ENCODE assay signal across 8 cellular contexts in genomic region chr18:49849331-49850217, GRCh38. TPM values are rescaled to one million over a fixed set of nuclear protein-coding genes. Genes with fewer than 3 reads are reported as not detected.
DNase-seq lines count a peak whose midpoint lies in the region; ATAC-seq, FAIRE-seq and TF ChIP-seq lines count a peak whose summit lies in the region.

No MANE protein-coding gene starts in this region.

- H3K27me3 ChIP-seq in K562 (ENCODE audit: control insufficient read depth in 2 of 2, insufficient read depth in 2 of 2, low read length in 2 of 2) = peaks cover 0 to 33% of the 10 kb centered on the region in 2 experiments; a peak in 3 of 5 replicates
- H3K27me3 ChIP-seq in lung (ENCODE audit: control insufficient read depth, insufficient read depth) = no peaks in the 10 kb centered on the region

- no peak overlapping the region for H3K4me2 ChIP-seq in K562 (ENCODE audit: insufficient read depth, low read length)

- intact Hi-C loops in K562 (cut with micrococcal nuclease) = loop anchor here (10.0 kb wide), 2 partner anchors 85 to 115 kb away; no protein-coding TSS in a partner anchor

- CTCF ChIA-PET in K562 (lab: Yijun Ruan, JAX; ENCODE audit: low intra/inter-chr PET ratio) = no interaction called here

- ATAC-seq in K562 (peak; percentile 64), lung (ENCODE audit: insufficient read depth, low FRiP score) (peak; percentile 86)

- no peak for TF ChIP-seq EP300 in K562 (IDR thresholded peaks at IDR 0.05; ENCODE audit: low read length)

- H3K9me3 ChIP-seq in K562 (replicated peaks; ENCODE audit: control insufficient read depth, insufficient read depth, low read depth, low read length) (no peaks in the 10 kb centered on the region), lung (ENCODE audit: control insufficient read depth in 2 of 2, insufficient read depth in 1 of 2, low read length in 1 of 2) (no peaks in the 10 kb centered on the region)

- no peak for FAIRE-seq in K562 (lab: Jason Lieb, UNC)

- H3K4me3 ChIP-seq in K562 (no peak overlapping the region), lung (no peak overlapping the region)

- H3K9me1 ChIP-seq in K562 (ENCODE audit: control insufficient read depth, insufficient read depth, low read length) = no peaks in the 10 kb centered on the region

- H3K27ac ChIP-seq in K562 (ENCODE audit: extremely low read depth, low read depth, low read length) (no peak overlapping the region), lung (ENCODE audit: low read depth in 1 of 2, low read length in 1 of 2) (peak overlapping the region in 1 of 2 donors; percentile 55)

- DNase-seq in DMS153 treated with DMSO at 0.1 percent for 48 hours (lab: John Stamatoyannopoulos, UW; ENCODE audit: unreplicated experiment) (peak; percentile 72), NCI-H187 (lab: John Stamatoyannopoulos, UW) (peak; percentile 64 to 84), K562 (ENCODE audit: extremely low read depth in 1 of 4, low spot score in 3 of 4) (peak; percentile 24 to 39 (median 28)), lung (ENCODE audit: low spot score) (peak; percentile 82), OCI-M1 (lab: John Stamatoyannopoulos, UW) (no peak), epidermal melanocyte (ENCODE audit: insufficient read length, low spot score) (no peak), putamen (ENCODE audit: low spot score) (no peak)
- DNase-seq in stimulated activated CD4-positive, alpha-beta T cell treated with anti-CD3 and anti-CD28 coated beads, Interleukin-2, amount 100 ng/mL, for 48 hours = no peak

- no peak for TF ChIP-seq CTCF in K562 (IDR thresholded peaks at IDR 0.05 in 2 of 3, conservative IDR thresholded peaks at IDR 0.05 in 1 of 3; ENCODE audit: insufficient read depth in 2 of 3, low read depth in 1 of 3, low read length in 3 of 3)
- TF ChIP-seq CTCF in lung (IDR thresholded peaks at IDR 0.05; ENCODE audit: control extremely low read depth, extremely low read depth) = no peak

- WGBS in K562 (ENCODE audit: insufficient coverage, low coverage, missing lambda C conversion rate) = 4% methylated on average over 12 of the region's 14 CpGs
- 52 to 54% methylated on average over 14 of the region's 14 CpGs for whole genome bisulfite sequencing in lung, 2 donors

- H3K4me1 ChIP-seq in K562 (replicated peaks in 1 of 2; ENCODE audit: control insufficient read depth in 2 of 2, insufficient read depth in 2 of 2, low read length in 2 of 2) (no peaks in the 10 kb centered on the region; a peak in 1 of 5 replicates), lung (ENCODE audit: control insufficient read depth in 2 of 2, insufficient read depth in 2 of 2, low read length in 2 of 2) (peaks cover 0 to 4% of the 10 kb centered on the region in 2 donors)

- POLR2A ChIA-PET in K562 (lab: Yijun Ruan, JAX) = interaction anchor here (0.6 to 2.0 kb wide), 3 partner anchors 11 to 1305 kb away, joined by 3 to 5 read pairs (median 4); no protein-coding TSS in a partner anchor

- BruUV-seq in K562 (replicated peaks; lab: Mats Ljungman, UMichigan) = no TSS peak

- no peak overlapping the region for H2AFZ ChIP-seq in K562 (ENCODE audit: low read depth, low read length)

- no peak for TF ChIP-seq RAD21 in K562 (CRISPR knock-in tag; conservative IDR thresholded peaks at IDR 0.05 in 1 of 2, IDR thresholded peaks at IDR 0.05 in 1 of 2)

- no peaks in the 10 kb centered on the region for H4K20me1 ChIP-seq in K562 (replicated peaks; ENCODE audit: control insufficient read depth, insufficient read depth, low read length)

- no peak overlapping the region for H3K9ac ChIP-seq in K562 (ENCODE audit: insufficient read depth in 1 of 2, low read depth in 2 of 2, low read length in 2 of 2)

- no peaks in the 10 kb centered on the region for H3K36me3 ChIP-seq in K562 (ENCODE audit: control insufficient read depth, insufficient read depth, low read length)
- H3K36me3 ChIP-seq in lung (ENCODE audit: control insufficient read depth in 2 of 2, insufficient read depth in 2 of 2, low read length in 2 of 2) = peaks cover 0 to 2% of the 10 kb centered on the region in 2 donors

- no peak for TF ChIP-seq POLR2A in K562 (conservative IDR thresholded peaks at IDR 0.05)

- in situ Hi-C loops in K562 (cut with MboI) = loop anchor here (25.0 kb wide), 1 partner anchor 1162 kb away; no protein-coding TSS in a partner anchor

- no peaks in the 10 kb centered on the region for H3K79me2 ChIP-seq in K562 (ENCODE audit: control insufficient read depth, insufficient read depth, low read length)

TF ChIP-seq in K562, 482 proteins besides CTCF, POLR2A, EP300 and RAD21:
- peak; percentile 62; the same call in 1 of the 2 replicates for TF ChIP-seq ZNF263 (CRISPR knock-in tag; IDR thresholded peaks at IDR 0.05; ENCODE audit: borderline replicate concordance)
- no peak for TF ChIP-seq PTBP1 (IDR thresholded peaks at IDR 0.05; ENCODE audit: low read depth, low read length)
- no peak for TF ChIP-seq POLR2AphosphoS5 (IDR thresholded peaks at IDR 0.05; ENCODE audit: control insufficient read depth, insufficient read depth, low read depth, low read length)
- TF ChIP-seq PCBP1 (IDR thresholded peaks at IDR 0.05; ENCODE audit: low read depth, low read length, poor library complexity, severe bottlenecking) = no peak
- TF ChIP-seq FOSL1 (tag; conservative IDR thresholded peaks at IDR 0.05) = peak; percentile 56
- TF ChIP-seq RFX1 (IDR thresholded peaks at IDR 0.05) = peak; percentile 88
- 0 out of 2 replicates have a peak, but pooled peaks have one; percentile 28 for TF ChIP-seq JUN (IDR thresholded peaks at IDR 0.05; ENCODE audit: borderline replicate concordance, low read depth, low read length)
- TF ChIP-seq JUN (CRISPR knock-in tag; IDR thresholded peaks at IDR 0.05; ENCODE audit: borderline replicate concordance) = no peak
- peak; percentile 65 for TF ChIP-seq JUND (IDR thresholded peaks at IDR 0.05; ENCODE audit: borderline replicate concordance, low read depth, low read length)
- peak; percentile 53; the same call in 1 of the 3 replicates for TF ChIP-seq JUND (tag; IDR thresholded peaks at IDR 0.05; ENCODE audit: borderline replicate concordance, low read depth, low read length)
- peak; percentile 40 for TF ChIP-seq ATF3 (IDR thresholded peaks at IDR 0.05)
- TF ChIP-seq ATF3 (CRISPR knock-in tag; conservative IDR thresholded peaks at IDR 0.05) = no peak
TF ChIP-seq in K562: peak in this region for 6.

RNA-seq across cellular contexts. Expression of gene ACAA2, which starts 36.2 kb away (rescaled TPM):
- total RNA-seq in K562 (2011; cell fraction: chromatin; rRNA removed; ENCODE audit: low replicate concordance) = 2.3 and 7.6 TPM in 2 replicates
- 2.2 and 4.6 TPM in 2 replicates for total RNA-seq in K562 (2011; cell fraction: nucleolus; rRNA removed)
- total RNA-seq in K562 (2011; cell fraction: nucleoplasm; rRNA removed) = 5.1 and 8.6 TPM in 2 replicates
- 15.6 and 17.6 TPM in 2 replicates for total RNA-seq in K562 (2014; rRNA removed)
- 26.6 and 28.4 TPM in 2 replicates for total RNA-seq in K562 (2014; rRNA removed; fragmentation: Illumina TruSeq; extraction: Trizol)
- 21.4 and 22.3 TPM in 2 replicates for total RNA-seq in K562 (2015; rRNA removed; fragmentation: Illumina TruSeq; extraction: Trizol)
- 21.5 and 22.4 TPM in 2 replicates for total RNA-seq in K562 (2021)
- 13.2 and 13.3 TPM in 2 replicates for polyA plus RNA-seq in K562 (2011; rRNA removed)
- 4.1 and 11.4 TPM in 2 replicates for polyA plus RNA-seq in K562 (2011; cell fraction: cytosol; rRNA removed)
- polyA plus RNA-seq in K562 (2011; cell fraction: nucleus; rRNA removed) = 4.7 and 7.5 TPM in 2 replicates
- 27.9 and 45.3 TPM in 2 replicates for polyA plus RNA-seq in K562 (2012)
- 17.6 and 23.3 TPM in 2 replicates for polyA plus RNA-seq in K562 (2014; fragmentation: Illumina TruSeq; extraction: Trizol)
- 10 to 100 TPM; 21.7 to 31.5 TPM for polyA plus RNA-seq in K562 (2014; fragmentation: Nextera tagmentation; extraction: Ambion mirVana)
- 13.2 and 15.0 TPM in 2 replicates for polyA plus RNA-seq in K562 (2014; rRNA removed)
- 15.6 and 18.9 TPM in 2 replicates for polyA minus RNA-seq in K562 (2011; rRNA and poly(A)+ RNA removed)
- polyA minus RNA-seq in K562 (2011; cell fraction: cytosol; rRNA and poly(A)+ RNA removed) = 4.8 and 5.5 TPM in 2 replicates
- polyA minus RNA-seq in K562 (2011; cell fraction: nucleus; rRNA and poly(A)+ RNA removed) = 1.5 and 3.8 TPM in 2 replicates
- total RNA-seq in lung = 10 to 100 TPM; 40.9 to 52.8 TPM
- polyA plus RNA-seq in lung = 10 to 100 TPM; 35.2 to 49.0 TPM

Comparison
In these comparisons a context has a peak if more than half of its experiments do, and no peak if none do; other contexts are left out.
1. DNase-seq: peak in DMS153 treated with DMSO at 0.1 percent for 48 hours (single experiment), NCI-H187 (2 of 2), K562 (4 of 4) and lung (single experiment); none in OCI-M1 (single experiment), epidermal melanocyte (single experiment), putamen (single experiment) and stimulated activated CD4-positive, alpha-beta T cell treated with anti-CD3 and anti-CD28 coated beads, Interleukin-2, amount 100 ng/mL, for 48 hours (0 of 2).